In genomic region chr15:50681467-50681866, GRCh38 we compare ENCODE assay signal across 28 cellular contexts. TPM values are rescaled to one million over a fixed set of nuclear protein-coding genes. Genes with fewer than 3 reads are reported as not detected.
A peak's percentile ranks its signal among the peaks of the same experiment; 100 is the strongest.
DNase-seq lines count a peak whose midpoint lies in the region; ATAC-seq and TF ChIP-seq lines count a peak whose summit lies in the region.
"Had no signal": no experiment of that assay in that cellular context is flagged by ENCODE, and none has a peak within 500 bp of the region (broad histone marks: within the 10 kb centered on the region; RNA-seq: fewer than 3 reads in every experiment).

No MANE protein-coding gene starts in this region.

- POLR2A ChIA-PET in activated CD4-positive, alpha-beta T cell treated with anti-CD3 and anti-CD28 coated beads for 36 hours (lab: Charles Lee) = no interaction called here

- no peak overlapping the region for H2BK5ac ChIP-seq in H9 (ENCODE audit: insufficient read length, low read length)

- intact Hi-C loops in activated CD4-positive, alpha-beta T cell treated with anti-CD3 and anti-CD28 coated beads for 36 hours (cut with DNase I, micrococcal nuclease) = loop anchor here in 1 of 2 experiments (10.0 kb wide), 1 partner anchor 1153 kb away; no protein-coding TSS in a partner anchor
- intact Hi-C loops in left ventricle myocardium inferior (cut with micrococcal nuclease) (no loop called here), heart left ventricle (cut with DNase I) (loop anchor here in 1 of 10 donors (10.0 kb wide), 1 partner anchor 83 kb away; the partner anchor contains the start of gene SPPL2A)

- no peak overlapping the region for H3K14ac ChIP-seq in H9 (ENCODE audit: insufficient read depth, low read length)

- CTCF ChIA-PET in activated CD4-positive, alpha-beta T cell treated with anti-CD3 and anti-CD28 coated beads for 36 hours (lab: Charles Lee) = no interaction called here

- H3K4ac ChIP-seq in H9 (ENCODE audit: low read depth, low read length) = no peak overlapping the region

- H3K23me2 ChIP-seq in H9 (ENCODE audit: insufficient read length, low read depth, low read length, poor library complexity, severe bottlenecking) = peaks cover 5% of the 10 kb centered on the region

- no peak overlapping the region for H3K18ac ChIP-seq in H9 (ENCODE audit: insufficient read length, low read depth, low read length)

- peaks cover 49% of the 10 kb centered on the region for H3K4me1 Mint-ChIP-seq in activated CD4-positive, alpha-beta T cell treated with anti-CD3 and anti-CD28 coated beads for 36 hours
- peaks cover 60% of the 10 kb centered on the region for H3K4me1 Mint-ChIP-seq in activated naive CD8-positive, alpha-beta T cell treated with anti-CD3 and anti-CD28 coated beads, Interleukin-2, amount 50 U/mL, for 24 hours
- H3K4me1 Mint-ChIP-seq in stimulated activated memory B cell treated with anti-CD40 and anti-IgM and Interleukin-4, amounts not matched to agents 10 μg/mL and 1 μg/mL and 100 μg/mL, for 72 hours = peaks cover 56% of the 10 kb centered on the region
- H3K4me1 Mint-ChIP-seq in H9 = peaks cover 6 to 17% of the 10 kb centered on the region in 2 experiments; a peak in 3 of 4 replicates

- H3K79me2 ChIP-seq in H9 (ENCODE audit: insufficient read depth, low read length) = peaks cover 24% of the 10 kb centered on the region; the same call in 1 of the 2 replicates

- TF ChIP-seq CTCF in left ventricle myocardium inferior (IDR thresholded peaks at IDR 0.05; ENCODE audit: borderline replicate concordance) (no peak), heart left ventricle (IDR thresholded peaks at IDR 0.05) (no peak), H9 (conservative IDR thresholded peaks at IDR 0.05) (no peak)

- no peak overlapping the region for H2AK5ac ChIP-seq in H9 (ENCODE audit: insufficient read length, low read length)

- H3K36me3 Mint-ChIP-seq in activated CD4-positive, alpha-beta T cell treated with anti-CD3 and anti-CD28 coated beads for 36 hours (ENCODE audit: low read depth) = peaks cover 45% of the 10 kb centered on the region
- peaks cover 39% of the 10 kb centered on the region for H3K36me3 Mint-ChIP-seq in activated naive CD8-positive, alpha-beta T cell treated with anti-CD3 and anti-CD28 coated beads, Interleukin-2, amount 50 U/mL, for 24 hours (ENCODE audit: low read depth)
- H3K36me3 Mint-ChIP-seq in stimulated activated memory B cell treated with anti-CD40 and anti-IgM and Interleukin-4, amounts not matched to agents 10 μg/mL and 1 μg/mL and 100 μg/mL, for 72 hours = peaks cover 39% of the 10 kb centered on the region
- peaks cover 1 to 25% (median 19%) of the 10 kb centered on the region in 3 experiments; a peak in 6 of 7 replicates for H3K36me3 Mint-ChIP-seq in H9 (ENCODE audit: insufficient read depth in 1 of 3, low read depth in 3 of 3)

- no peak overlapping the region for H3K4me3 Mint-ChIP-seq in activated CD4-positive, alpha-beta T cell treated with anti-CD3 and anti-CD28 coated beads for 36 hours
- peak overlapping the region; percentile 27 for H3K4me3 Mint-ChIP-seq in activated naive CD8-positive, alpha-beta T cell treated with anti-CD3 and anti-CD28 coated beads, Interleukin-2, amount 50 U/mL, for 24 hours
- H3K4me3 Mint-ChIP-seq in stimulated activated memory B cell treated with anti-CD40 and anti-IgM and Interleukin-4, amounts not matched to agents 10 μg/mL and 1 μg/mL and 100 μg/mL, for 72 hours = no peak overlapping the region
- H3K4me3 Mint-ChIP-seq in H9 = no peak overlapping the region

- peak overlapping the region; percentile 78 for H3K27ac Mint-ChIP-seq in activated CD4-positive, alpha-beta T cell treated with anti-CD3 and anti-CD28 coated beads for 36 hours
- peak overlapping the region; percentile 16 for H3K27ac Mint-ChIP-seq in activated naive CD8-positive, alpha-beta T cell treated with anti-CD3 and anti-CD28 coated beads, Interleukin-2, amount 50 U/mL, for 24 hours
- peak overlapping the region; percentile 59 for H3K27ac Mint-ChIP-seq in stimulated activated memory B cell treated with anti-CD40 and anti-IgM and Interleukin-4, amounts not matched to agents 10 μg/mL and 1 μg/mL and 100 μg/mL, for 72 hours
- no peak overlapping the region; a peak in 1 of 7 replicates for H3K27ac Mint-ChIP-seq in H9

- no peaks in the 10 kb centered on the region for H3K27me3 Mint-ChIP-seq in activated CD4-positive, alpha-beta T cell treated with anti-CD3 and anti-CD28 coated beads for 36 hours
- H3K27me3 Mint-ChIP-seq in activated naive CD8-positive, alpha-beta T cell treated with anti-CD3 and anti-CD28 coated beads, Interleukin-2, amount 50 U/mL, for 24 hours = no peaks in the 10 kb centered on the region
- no peaks in the 10 kb centered on the region for H3K27me3 Mint-ChIP-seq in stimulated activated memory B cell treated with anti-CD40 and anti-IgM and Interleukin-4, amounts not matched to agents 10 μg/mL and 1 μg/mL and 100 μg/mL, for 72 hours
- H3K27me3 Mint-ChIP-seq in H9 (ENCODE audit: low read depth) = no peaks in the 10 kb centered on the region; the same call in 1 of the 2 replicates
- H3K27me3 Mint-ChIP-seq: CD8-positive, alpha-beta memory T cell; effector memory CD8-positive, alpha-beta T cell had no signal

- no peak overlapping the region for H2BK20ac ChIP-seq in H9 (ENCODE audit: low read depth, low read length, poor library complexity, severe bottlenecking)

- no peak overlapping the region for H3T11ph ChIP-seq in H9 (ENCODE audit: low read length)

- no peak overlapping the region for H2BK15ac ChIP-seq in H9 (ENCODE audit: low read depth, low read length)

- H3K27me3 ChIP-seq in left ventricle myocardium inferior (ENCODE audit: low read depth) = no peaks in the 10 kb centered on the region
- no peaks in the 10 kb centered on the region for H3K27me3 ChIP-seq in heart left ventricle
- H3K27me3 ChIP-seq in H9 (ENCODE audit: insufficient read depth, low read length) = no peaks in the 10 kb centered on the region
- H3K27me3 ChIP-seq: heart right ventricle, neutrophil, vagina had no signal

- no peak overlapping the region for H3K56ac ChIP-seq in H9 (ENCODE audit: insufficient read length, low read depth, low read length)

- H3K4me2 ChIP-seq in H9 (ENCODE audit: insufficient read depth, insufficient read length, low read length) = no peak overlapping the region

- H3K9ac ChIP-seq in H9 (ENCODE audit: extremely low read depth, insufficient read length, low read length) = no peak overlapping the region

- no peak for DNase-seq in activated CD4-positive, alpha-beta T cell treated with anti-CD3 and anti-CD28 coated beads for 36 hours
- no peak for DNase-seq in activated CD4-positive, alpha-beta T cell treated with anti-CD3 and anti-CD28 coated beads for 1 hour
- DNase-seq in left ventricle myocardium inferior (no peak), heart left ventricle (no peak), amniotic stem cell (lab: John Stamatoyannopoulos, UW) (no peak), H9 (no peak)
- DNase-seq in activated naive CD8-positive, alpha-beta T cell treated with anti-CD3 and anti-CD28 coated beads, Interleukin-2, amount 50 U/mL, for 24 hours = no peak
- DNase-seq: activated CD4-positive, alpha-beta T cell treated with anti-CD3 and anti-CD28 coated beads, Interleukin-2, amount 50 U/mL, for 48 hours; activated naive CD4-positive, alpha-beta T cell treated with Interleukin-2 at 50 U/mL for 16 hours; CD8-positive, alpha-beta memory T cell; cortex of kidney; DMS 273 treated with DMSO at 0.1 percent for 48 hours; effector memory CD8-positive, alpha-beta T cell; foreskin fibroblast; heart right ventricle; KBM-7; MM.1S; NCI-H1417; NCI-H2081 treated with DMSO at 0.1 percent for 48 hours; NCI-H226; psoas muscle; SIG-M5; stimulated activated naive CD4-positive, alpha-beta T cell treated with Interleukin-2 at 50 U/mL for 16 hours; T-helper 9 cell had no signal

- no peak overlapping the region for H4K5ac ChIP-seq in H9 (ENCODE audit: insufficient read length, low read depth, low read length)

- no peak overlapping the region for H4K91ac ChIP-seq in H9 (ENCODE audit: insufficient read length, low read depth, low read length)

- no peak overlapping the region for H4K8ac ChIP-seq in H9 (replicated peaks; ENCODE audit: insufficient read length, low read depth, low read length)

- H3K4me3 ChIP-seq in left ventricle myocardium inferior = peak overlapping the region; percentile 32
- H3K4me3 ChIP-seq in heart left ventricle = peak overlapping the region in 2 of 12 donors; percentile 13 to 20
- H3K4me3 ChIP-seq: heart right ventricle, psoas muscle, vagina had no signal

- H3K27ac ChIP-seq in left ventricle myocardium inferior (replicated peaks) (peak overlapping the region; percentile 52), heart left ventricle (no peak overlapping the region), H9 (ENCODE audit: insufficient read length, low read depth, low read length) (no peak overlapping the region)
- H3K27ac ChIP-seq: 22Rv1, neutrophil, psoas muscle, vagina had no signal

- no peak for ATAC-seq in activated CD4-positive, alpha-beta T cell treated with anti-CD3 and anti-CD28 coated beads for 36 hours
- no peak for ATAC-seq in heart left ventricle
- no peak for ATAC-seq in activated naive CD8-positive, alpha-beta T cell treated with anti-CD3 and anti-CD28 coated beads, Interleukin-2, amount 50 U/mL, for 24 hours
- ATAC-seq in stimulated activated memory B cell treated with anti-CD40 and anti-IgM and Interleukin-4, amounts not matched to agents 10 μg/mL and 1 μg/mL and 100 μg/mL, for 72 hours = no peak
- ATAC-seq: effector memory CD8-positive, alpha-beta T cell; heart right ventricle; psoas muscle had no signal

- no peak overlapping the region for H3K23ac ChIP-seq in H9 (ENCODE audit: insufficient read length, low read depth, low read length)

- no peaks in the 10 kb centered on the region for H3K9me3 Mint-ChIP-seq in activated CD4-positive, alpha-beta T cell treated with anti-CD3 and anti-CD28 coated beads for 36 hours (ENCODE audit: low read depth)
- H3K9me3 Mint-ChIP-seq in activated naive CD8-positive, alpha-beta T cell treated with anti-CD3 and anti-CD28 coated beads, Interleukin-2, amount 50 U/mL, for 24 hours = no peaks in the 10 kb centered on the region
- H3K9me3 Mint-ChIP-seq in stimulated activated memory B cell treated with anti-CD40 and anti-IgM and Interleukin-4, amounts not matched to agents 10 μg/mL and 1 μg/mL and 100 μg/mL, for 72 hours = no peaks in the 10 kb centered on the region
- H3K9me3 Mint-ChIP-seq in H9 = no peaks in the 10 kb centered on the region
- H3K9me3 Mint-ChIP-seq: CD8-positive, alpha-beta memory T cell; effector memory CD8-positive, alpha-beta T cell had no signal

- TF ChIP-seq POLR2A in heart left ventricle (IDR thresholded peaks at IDR 0.05) = no peak

- peaks cover 95% of the 10 kb centered on the region for H3K4me1 ChIP-seq in left ventricle myocardium inferior
- H3K4me1 ChIP-seq in heart left ventricle = peaks cover 0 to 76% (median 35%) of the 10 kb centered on the region in 12 donors
- no peaks in the 10 kb centered on the region for H3K4me1 ChIP-seq in H9 (ENCODE audit: insufficient read depth, low read length)

- no peak overlapping the region for H2AFZ ChIP-seq in H9 (ENCODE audit: low read length)

- no peak overlapping the region for H2BK120ac ChIP-seq in H9 (ENCODE audit: low read depth, low read length, poor library complexity, severe bottlenecking)

- H2BK12ac ChIP-seq in H9 (ENCODE audit: insufficient read length, low read depth, low read length) = no peak overlapping the region

- H3K36me3 ChIP-seq in left ventricle myocardium inferior (no peaks in the 10 kb centered on the region), heart left ventricle (peaks cover 0 to 20% (median 11%) of the 10 kb centered on the region in 9 donors)
- H3K36me3 ChIP-seq: neutrophil, vagina had no signal

- no peaks in the 10 kb centered on the region for H3K9me3 ChIP-seq in left ventricle myocardium inferior (replicated peaks)
- no peaks in the 10 kb centered on the region for H3K9me3 ChIP-seq in heart left ventricle
- no peaks in the 10 kb centered on the region for H3K9me3 ChIP-seq in H9 (ENCODE audit: control insufficient read depth, low read depth, low read length)
- H3K9me3 ChIP-seq: heart right ventricle, neutrophil, psoas muscle, vagina had no signal

- peaks cover 9% of the 10 kb centered on the region for H3K79me1 ChIP-seq in H9 (ENCODE audit: insufficient read depth, low read depth, low read length, poor library complexity, severe bottlenecking)

- no peaks in the 10 kb centered on the region for H4K20me1 ChIP-seq in H9 (ENCODE audit: control insufficient read depth, insufficient read depth, insufficient read length)

RNA-seq across cellular contexts. Expression of gene TRPM7, which starts 5.1 kb away (rescaled TPM):
- total RNA-seq in activated CD4-positive, alpha-beta T cell treated with anti-CD3 and anti-CD28 coated beads for 36 hours = 10 to 100 TPM; 40.7 to 41.4 TPM
- total RNA-seq in left ventricle myocardium inferior (32.2 TPM), heart left ventricle (10 to 100 TPM; 25.8 to 49.3 (median 31.0) TPM), H9 (2021) (30.1 and 35.1 TPM in 2 replicates)
- 10 to 100 TPM; 11.9 to 19.4 TPM for polyA plus RNA-seq in heart left ventricle

Comparison
In these comparisons a context has a peak if more than half of its experiments do, and no peak if none do; other contexts are left out.
1. H3K27ac Mint-ChIP-seq: peak in activated CD4-positive, alpha-beta T cell treated with anti-CD3 and anti-CD28 coated beads for 36 hours (single experiment), activated naive CD8-positive, alpha-beta T cell treated with anti-CD3 and anti-CD28 coated beads, Interleukin-2, amount 50 U/mL, for 24 hours (single experiment) and stimulated activated memory B cell treated with anti-CD40 and anti-IgM and Interleukin-4, amounts not matched to agents 10 μg/mL and 1 μg/mL and 100 μg/mL, for 72 hours (single experiment); none in H9 (0 of 3).